ENCODE assay signal across 8 cellular contexts in the genomic region with DNA sequence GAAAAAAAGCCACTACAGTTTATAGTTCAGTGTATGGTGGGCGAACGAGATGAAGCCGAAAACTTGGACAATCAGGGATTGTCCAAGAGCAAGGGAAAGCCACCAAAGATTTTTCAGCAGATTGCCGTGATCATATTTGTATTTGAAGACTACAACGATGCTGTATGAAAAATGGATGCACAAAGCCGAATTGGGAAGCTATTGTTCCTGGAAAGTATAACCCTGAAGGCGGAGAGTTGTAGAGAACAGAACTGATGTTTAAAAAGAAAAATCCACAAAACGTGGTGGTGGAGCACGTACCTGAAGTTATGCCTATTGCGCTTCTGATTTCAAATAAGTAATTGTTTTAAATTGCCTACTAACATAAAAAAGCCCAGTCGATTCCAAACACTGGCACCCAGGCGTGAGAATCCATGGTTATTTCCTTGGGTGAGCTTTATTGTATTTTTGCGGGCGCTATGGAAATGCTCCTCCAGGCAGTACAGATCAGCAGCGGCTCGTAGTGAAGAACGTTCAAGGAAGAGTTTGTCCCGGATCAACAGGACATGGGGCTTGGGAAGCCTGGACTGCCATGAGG. TPM values are rescaled to one million over a fixed set of nuclear protein-coding genes. Genes with fewer than 3 reads are reported as not detected.
DNase-seq lines count a peak whose midpoint lies in the region; ATAC-seq, FAIRE-seq and TF ChIP-seq lines count a peak whose summit lies in the region.

No MANE protein-coding gene starts in this region.

- H3K4me3 ChIP-seq in left ventricle myocardium inferior: peak overlapping the region; percentile 85
- peak overlapping the region; percentile 84 to 96 (median 91) for H3K4me3 ChIP-seq in HepG2 (replicated peaks in 1 of 3; ENCODE audit: insufficient read depth in 1 of 3, low read depth in 2 of 3, low read length in 3 of 3)

- H3K9me3 ChIP-seq in left ventricle myocardium inferior (replicated peaks) (no peaks in the 10 kb centered on the region), HepG2 (ENCODE audit: low read length) (no peaks in the 10 kb centered on the region)

- H3K36me3 ChIP-seq in left ventricle myocardium inferior (peaks cover 5% of the 10 kb centered on the region), HepG2 (replicated peaks in 1 of 2; ENCODE audit: control insufficient read depth in 1 of 2, insufficient read depth in 2 of 2, low read length in 2 of 2) (no peaks in the 10 kb centered on the region; a peak in 1 of 5 replicates)

- H3K4me1 ChIP-seq in left ventricle myocardium inferior (peaks cover 57% of the 10 kb centered on the region), HepG2 (ENCODE audit: insufficient read depth, low read length) (peaks cover 37% of the 10 kb centered on the region)

- BruUV-seq in HepG2 (replicated peaks; lab: Mats Ljungman, UMichigan): TSS peak; percentile 67

- intact Hi-C loops in left ventricle myocardium inferior (cut with micrococcal nuclease): no loop called here
- intact Hi-C loops in left ventricle myocardium superior (cut with micrococcal nuclease): loop anchor here (10.0 kb wide), 2 partner anchors 495 to 535 kb away; a partner anchor contains a TSS
- intact Hi-C loops in HepG2 (cut with micrococcal nuclease; ENCODE audit: unreplicated experiment): loop anchor here (2.0 to 5.0 kb wide), 2 partner anchors 37 to 143 kb away; no protein-coding TSS in a partner anchor

- peak overlapping the region; percentile 93 for H3K9ac ChIP-seq in HepG2 (ENCODE audit: insufficient read depth, low read depth, low read length)

- DNase-seq in left ventricle myocardium inferior (no peak), left ventricle myocardium superior (no peak), HepG2 (ENCODE audit: low spot score) (peak; percentile 8), 8988T (no peak), NAMALWA (ENCODE audit: low spot score) (no peak), globus pallidus (ENCODE audit: low spot score) (no peak), NOMO-1 treated with dmso at 0.1 percent for 144 hours (lab: John Stamatoyannopoulos, UW; ENCODE audit: unreplicated experiment) (no peak)

- TF ChIP-seq CTCF in left ventricle myocardium inferior (IDR thresholded peaks at IDR 0.05; ENCODE audit: borderline replicate concordance) (no peak), HepG2 (CRISPR knock-in tag; IDR thresholded peaks at IDR 0.05) (no peak)

- TF ChIP-seq RAD21 in HepG2 (CRISPR knock-in tag; IDR thresholded peaks at IDR 0.05): no peak

- peak overlapping the region; percentile 96 for H3K27ac ChIP-seq in left ventricle myocardium inferior (replicated peaks)
- H3K27ac ChIP-seq in adipose tissue (ENCODE audit: low read depth, low read length): peak overlapping the region; percentile 21
- peak overlapping the region; percentile 80 for H3K27ac ChIP-seq in HepG2 (ENCODE audit: extremely low read length, insufficient read depth, low read length)

- H3K79me2 ChIP-seq in HepG2 (ENCODE audit: insufficient read depth, low read length): peaks cover 54% of the 10 kb centered on the region

- 1 to 7% (median 2%) methylated on average over 18 of the region's 18 CpGs for WGBS in adipose tissue, 3 donors
- WGBS in HepG2 (ENCODE audit: low lambda C conversion rate): under 1% methylated on average over 18 of the region's 18 CpGs

- H3K4me2 ChIP-seq in HepG2 (ENCODE audit: low read depth, low read length): peak overlapping the region; percentile 93

- TF ChIP-seq POLR2A in HepG2 (IDR thresholded peaks at IDR 0.05; ENCODE audit: insufficient read depth in 1 of 2, low read depth in 2 of 2, low read length in 2 of 2): no peak

- ATAC-seq in left ventricle myocardium superior (no peak), HepG2 (peak; percentile 4; the same call in 2 of the 3 replicates)

- H3K27me3 ChIP-seq in left ventricle myocardium inferior (ENCODE audit: low read depth) (no peaks in the 10 kb centered on the region), HepG2 (ENCODE audit: control insufficient read depth in 1 of 2, insufficient read depth in 2 of 2, low read length in 2 of 2) (no peaks in the 10 kb centered on the region; a peak in 1 of 5 replicates)

- peaks cover 30% of the 10 kb centered on the region for H4K20me1 ChIP-seq in HepG2 (ENCODE audit: insufficient read depth, low read length)

- no peak for FAIRE-seq in HepG2 (lab: Jason Lieb, UNC)

- in situ Hi-C loops in HepG2 (cut with HindIII; ENCODE audit: extremely low pct_ligation_motif_present, low pct_unique_long_range_greater_than_20kb): loop anchor here (5.0 kb wide), 1 partner anchor 497 kb away; a partner anchor contains a TSS

- POLR2A ChIA-PET in HepG2 (lab: Yijun Ruan, JAX): interaction anchor here (0.9 to 1.6 kb wide), 4 partner anchors 9 to 568 kb away, joined by 3 to 9 read pairs (median 6); a partner anchor contains a TSS

- H2AFZ ChIP-seq in HepG2 (ENCODE audit: low read length): no peak overlapping the region

- no peak for TF ChIP-seq EP300 in HepG2 (IDR thresholded peaks at IDR 0.05; ENCODE audit: low read depth in 2 of 2, low read length in 2 of 2)
- TF ChIP-seq EP300 in HepG2 (CRISPR knock-in tag; IDR thresholded peaks at IDR 0.05; ENCODE audit: borderline replicate concordance): no peak

- CTCF ChIA-PET in HepG2 (lab: Yijun Ruan, JAX; ENCODE audit: low intra/inter-chr PET ratio, low total read pairs): no interaction called here

TF ChIP-seq in HepG2, 621 proteins besides CTCF, POLR2A, EP300 and RAD21 (continues in another document):
- TF ChIP-seq SP140L (CRISPR knock-in tag; IDR thresholded peaks at IDR 0.05; ENCODE audit: borderline replicate concordance) (0 out of 2 replicates have a peak, but pooled peaks have one; percentile 36), DPF2 (CRISPR knock-in tag; IDR thresholded peaks at IDR 0.05; ENCODE audit: borderline replicate concordance, low read depth) (no peak), ZNF138 (CRISPR knock-in tag; IDR thresholded peaks at IDR 0.05; ENCODE audit: low read depth) (0 out of 2 replicates have a peak, but pooled peaks have one; percentile 46), SMYD3 (CRISPR knock-in tag; IDR thresholded peaks at IDR 0.05) (no peak), SOX13 (IDR thresholded peaks at IDR 0.05) (no peak), SOX13 (CRISPR knock-in tag; conservative IDR thresholded peaks at IDR 0.05 in 1 of 2, IDR thresholded peaks at IDR 0.05 in 1 of 2) (0 out of 4 replicates have a peak, but pooled peaks of 1 of the 2 experiments have one; percentile 4), RFX5 (IDR thresholded peaks at IDR 0.05; ENCODE audit: low read depth, low read length) (no peak)
- TF ChIP-seq, protein P1, sequence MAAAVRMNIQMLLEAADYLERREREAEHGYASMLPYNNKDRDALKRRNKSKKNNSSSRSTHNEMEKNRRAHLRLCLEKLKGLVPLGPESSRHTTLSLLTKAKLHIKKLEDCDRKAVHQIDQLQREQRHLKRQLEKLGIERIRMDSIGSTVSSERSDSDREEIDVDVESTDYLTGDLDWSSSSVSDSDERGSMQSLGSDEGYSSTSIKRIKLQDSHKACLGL (CRISPR knock-in tag; IDR thresholded peaks at IDR 0.05): 0 out of 2 replicates have a peak, but pooled peaks have one; percentile 15
- TF ChIP-seq, protein P2, sequence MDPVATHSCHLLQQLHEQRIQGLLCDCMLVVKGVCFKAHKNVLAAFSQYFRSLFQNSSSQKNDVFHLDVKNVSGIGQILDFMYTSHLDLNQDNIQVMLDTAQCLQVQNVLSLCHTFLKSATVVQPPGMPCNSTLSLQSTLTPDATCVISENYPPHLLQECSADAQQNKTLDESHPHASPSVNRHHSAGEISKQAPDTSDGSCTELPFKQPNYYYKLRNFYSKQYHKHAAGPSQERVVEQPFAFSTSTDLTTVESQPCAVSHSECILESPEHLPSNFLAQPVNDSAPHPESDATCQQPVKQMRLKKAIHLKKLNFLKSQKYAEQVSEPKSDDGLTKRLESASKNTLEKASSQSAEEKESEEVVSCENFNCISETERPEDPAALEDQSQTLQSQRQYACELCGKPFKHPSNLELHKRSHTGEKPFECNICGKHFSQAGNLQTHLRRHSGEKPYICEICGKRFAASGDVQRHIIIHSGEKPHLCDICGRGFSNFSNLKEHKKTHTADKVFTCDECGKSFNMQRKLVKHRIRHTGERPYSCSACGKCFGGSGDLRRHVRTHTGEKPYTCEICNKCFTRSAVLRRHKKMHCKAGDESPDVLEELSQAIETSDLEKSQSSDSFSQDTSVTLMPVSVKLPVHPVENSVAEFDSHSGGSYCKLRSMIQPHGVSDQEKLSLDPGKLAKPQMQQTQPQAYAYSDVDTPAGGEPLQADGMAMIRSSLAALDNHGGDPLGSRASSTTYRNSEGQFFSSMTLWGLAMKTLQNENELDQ (CRISPR knock-in tag; IDR thresholded peaks at IDR 0.05; ENCODE audit: borderline replicate concordance): no peak

RNA-seq across cellular contexts. Expression of a gene that starts 0.8 kb away (rescaled TPM):
- total RNA-seq in left ventricle myocardium inferior: 66.1 TPM
- total RNA-seq in left ventricle myocardium superior: 68.4 TPM
- polyA plus RNA-seq in adipose tissue: 10 to 100 TPM; 47.9 to 67.1 (median 54.1) TPM
- total RNA-seq in HepG2 (2016; rRNA removed; fragmentation: Illumina TruSeq; extraction: Trizol): 184 and 297 TPM in 2 replicates
- total RNA-seq in HepG2 (2016; cell fraction: cytosol; rRNA removed; fragmentation: Illumina TruSeq; extraction: Trizol; ENCODE audit: low read depth): 24.4 and 28.1 TPM in 2 replicates
- 186 and 306 TPM in 2 replicates for total RNA-seq in HepG2 (2016; cell fraction: insoluble cytoplasmic fraction; rRNA removed; fragmentation: Illumina TruSeq; extraction: Trizol)
- total RNA-seq in HepG2 (2016; cell fraction: membrane; rRNA removed; fragmentation: Illumina TruSeq; extraction: Trizol): 65.3 and 69.4 TPM in 2 replicates
- total RNA-seq in HepG2 (2016; cell fraction: nucleus; rRNA removed; fragmentation: Illumina TruSeq; extraction: Trizol): 97.4 and 105 TPM in 2 replicates
- polyA plus RNA-seq in HepG2 (2011; rRNA removed): 70.1 and 77.0 TPM in 2 replicates
- 41.1 and 61.6 TPM in 2 replicates for polyA plus RNA-seq in HepG2 (2011; cell fraction: cytosol; rRNA removed)
- 43.0 and 52.7 TPM in 2 replicates for polyA plus RNA-seq in HepG2 (2011; cell fraction: nucleus; rRNA removed)
- polyA plus RNA-seq in HepG2 (2012): 119 and 167 TPM in 2 replicates
- polyA plus RNA-seq in HepG2 (2016; cell fraction: cytosol; fragmentation: Illumina TruSeq; extraction: Trizol; ENCODE audit: low read depth): 14.2 and 16.3 TPM in 2 replicates
- 238 and 259 TPM in 2 replicates for polyA plus RNA-seq in HepG2 (2016; cell fraction: insoluble cytoplasmic fraction; fragmentation: Illumina TruSeq; extraction: Trizol; ENCODE audit: low read depth)
- polyA plus RNA-seq in HepG2 (2016; cell fraction: membrane; fragmentation: Illumina TruSeq; extraction: Trizol; ENCODE audit: low read depth): 31.2 and 35.1 TPM in 2 replicates
- 102 and 103 TPM in 2 replicates for polyA plus RNA-seq in HepG2 (2016; cell fraction: nucleus; fragmentation: Illumina TruSeq; extraction: Trizol; ENCODE audit: insufficient read depth, low read depth)
- polyA minus RNA-seq in HepG2 (2011; rRNA and poly(A)+ RNA removed; ENCODE audit: low replicate concordance): 49.2 and 194 TPM in 2 replicates
- polyA minus RNA-seq in HepG2 (2011; cell fraction: cytosol; rRNA and poly(A)+ RNA removed): 74.8 and 84.1 TPM in 2 replicates
- polyA minus RNA-seq in HepG2 (2011; cell fraction: nucleus; rRNA and poly(A)+ RNA removed): 90.4 and 149 TPM in 2 replicates

Comparison
In these comparisons a context has a peak if more than half of its experiments do, and no peak if none do; other contexts are left out.
1. H3K27ac ChIP-seq: peak in every context shown above with its lines; median percentile 96 in left ventricle myocardium inferior; 80 in HepG2; 21 in adipose tissue.